Comparison of ENCODE assay signal across 2 cellular contexts in genomic region chr11:128519353-128519752, GRCh38.
TF ChIP-seq lines count a peak whose summit lies in the region.

No MANE protein-coding gene starts in this region.

TF ChIP-seq in liver, 16 proteins besides CTCF, POLR2A, EP300 and RAD21 (continued from another document):
- TF ChIP-seq REST (IDR thresholded peaks at IDR 0.05) (no peak), MAX (IDR thresholded peaks at IDR 0.05) (no peak), HNF4A (conservative IDR thresholded peaks at IDR 0.05) (no peak), JUND (IDR thresholded peaks at IDR 0.05) (no peak)

TF ChIP-seq in HepG2, 621 proteins besides CTCF, POLR2A, EP300 and RAD21:
- TF ChIP-seq UBTF (CRISPR knock-in tag; IDR thresholded peaks at IDR 0.05) (no peak), ZBTB10 (CRISPR knock-in tag; IDR thresholded peaks at IDR 0.05; ENCODE audit: borderline replicate concordance) (no peak), TRAFD1 (CRISPR knock-in tag; IDR thresholded peaks at IDR 0.05; ENCODE audit: borderline replicate concordance) (no peak), ATM (IDR thresholded peaks at IDR 0.05; ENCODE audit: borderline replicate concordance) (no peak), GLMP (CRISPR knock-in tag; IDR thresholded peaks at IDR 0.05; ENCODE audit: borderline replicate concordance) (no peak), ZNF549 (CRISPR knock-in tag; IDR thresholded peaks at IDR 0.05) (no peak), JDP2 (CRISPR knock-in tag; IDR thresholded peaks at IDR 0.05; ENCODE audit: borderline replicate concordance) (no peak), ZKSCAN5 (CRISPR knock-in tag; IDR thresholded peaks at IDR 0.05) (no peak), ARHGAP35 (CRISPR knock-in tag; IDR thresholded peaks at IDR 0.05; ENCODE audit: borderline replicate concordance) (no peak)
